ENCODE assay signal across 8 cellular contexts in genomic region chr9:78210841-78211301, GRCh38. TPM values are rescaled to one million over a fixed set of nuclear protein-coding genes. Genes with fewer than 3 reads are reported as not detected.
DNase-seq lines count a peak whose midpoint lies in the region; ATAC-seq and TF ChIP-seq lines count a peak whose summit lies in the region.

No MANE protein-coding gene starts in this region.

- H3K9ac ChIP-seq in OCI-LY1 (ENCODE audit: low read length): no peak overlapping the region

- no peak overlapping the region for H2AFZ ChIP-seq in OCI-LY1 (ENCODE audit: low read length)

- no peaks in the 10 kb centered on the region for H3K9me3 ChIP-seq in OCI-LY1 (ENCODE audit: low read length)

- H3K9me3 Mint-ChIP-seq in activated naive CD4-positive, alpha-beta T cell treated with anti-CD3 and anti-CD28 coated beads for 36 hours: peaks cover 6% of the 10 kb centered on the region
- H3K9me3 Mint-ChIP-seq in stimulated activated memory B cell treated with anti-CD40 and anti-IgM and Interleukin-4, amounts not matched to agents 10 μg/mL and 1 μg/mL and 100 μg/mL, for 72 hours: no peaks in the 10 kb centered on the region
- H3K9me3 Mint-ChIP-seq in MCF 10A (ENCODE audit: unreplicated experiment) (no peaks in the 10 kb centered on the region), WTC11 (no peaks in the 10 kb centered on the region)

- intact Hi-C loops in activated naive CD4-positive, alpha-beta T cell treated with anti-CD3 and anti-CD28 coated beads for 36 hours (cut with micrococcal nuclease): loop anchor here (5.0 to 10.0 kb wide), 2 partner anchors 366 to 464 kb away; no protein-coding TSS in a partner anchor
- intact Hi-C loops in MCF 10A (cut with micrococcal nuclease): no loop called here

- TF ChIP-seq CTCF in OCI-LY1 (IDR thresholded peaks at IDR 0.05; ENCODE audit: low read length) (no peak), MCF 10A (IDR thresholded peaks at IDR 0.05; ENCODE audit: unreplicated experiment) (no peak), WTC11 (IDR thresholded peaks at IDR 0.05) (no peak), brain microvascular endothelial cell (IDR thresholded peaks at IDR 0.05; ENCODE audit: low read depth, low read length, missing control alignments) (no peak)

- H3K36me3 ChIP-seq in OCI-LY1 (ENCODE audit: insufficient read depth, low read length) (no peaks in the 10 kb centered on the region), brain microvascular endothelial cell (replicated peaks) (no peaks in the 10 kb centered on the region)

- H3K4me1 ChIP-seq in OCI-LY1 (ENCODE audit: insufficient read depth, low read length, severe bottlenecking): peaks cover 35% of the 10 kb centered on the region

- no peak overlapping the region for H3K27ac Mint-ChIP-seq in activated naive CD4-positive, alpha-beta T cell treated with anti-CD3 and anti-CD28 coated beads for 36 hours
- H3K27ac Mint-ChIP-seq in stimulated activated memory B cell treated with anti-CD40 and anti-IgM and Interleukin-4, amounts not matched to agents 10 μg/mL and 1 μg/mL and 100 μg/mL, for 72 hours: no peak overlapping the region
- H3K27ac Mint-ChIP-seq in MCF 10A (ENCODE audit: low read depth, unreplicated experiment): no peak overlapping the region
- no peak overlapping the region for H3K27ac Mint-ChIP-seq in WTC11

- BruUV-seq in MCF 10A (replicated peaks; lab: Mats Ljungman, UMichigan): no TSS peak

- H3K4me1 Mint-ChIP-seq in activated naive CD4-positive, alpha-beta T cell treated with anti-CD3 and anti-CD28 coated beads for 36 hours (ENCODE audit: low read depth): peaks cover 31% of the 10 kb centered on the region
- peaks cover 16% of the 10 kb centered on the region for H3K4me1 Mint-ChIP-seq in stimulated activated memory B cell treated with anti-CD40 and anti-IgM and Interleukin-4, amounts not matched to agents 10 μg/mL and 1 μg/mL and 100 μg/mL, for 72 hours
- H3K4me1 Mint-ChIP-seq in MCF 10A (ENCODE audit: insufficient read depth, unreplicated experiment) (no peaks in the 10 kb centered on the region), WTC11 (peaks cover 4% of the 10 kb centered on the region)

- no peak overlapping the region for H3K4me3 Mint-ChIP-seq in activated naive CD4-positive, alpha-beta T cell treated with anti-CD3 and anti-CD28 coated beads for 36 hours
- no peak overlapping the region for H3K4me3 Mint-ChIP-seq in stimulated activated memory B cell treated with anti-CD40 and anti-IgM and Interleukin-4, amounts not matched to agents 10 μg/mL and 1 μg/mL and 100 μg/mL, for 72 hours
- H3K4me3 Mint-ChIP-seq in MCF 10A (ENCODE audit: unreplicated experiment): no peak overlapping the region
- no peak overlapping the region for H3K4me3 Mint-ChIP-seq in WTC11

- no peak overlapping the region for H3K4me3 ChIP-seq in OCI-LY1 (ENCODE audit: low read depth, low read length, poor library complexity, severe bottlenecking)
- H3K4me3 ChIP-seq in brain microvascular endothelial cell (ENCODE audit: low read depth, low read length): no peak overlapping the region

- CTCF ChIA-PET in activated naive CD4-positive, alpha-beta T cell treated with anti-CD3 and anti-CD28 coated beads for 36 hours (lab: Charles Lee): no interaction called here
- CTCF ChIA-PET in MCF 10A (lab: Yijun Ruan, JAX) (interaction anchor here (0.5 to 0.8 kb wide), 3 partner anchors 12 to 1456 kb away, joined by 3 to 4 read pairs (median 3); no protein-coding TSS in a partner anchor), WTC11 (lab: Charles Lee) (interaction anchor here (2.8 kb wide), 1 partner anchor 80 kb away, joined by 7 read pairs; no protein-coding TSS in a partner anchor)

- H3K9me2 ChIP-seq in OCI-LY1 (ENCODE audit: low read depth, low read length): no peaks in the 10 kb centered on the region

- H3K27me3 ChIP-seq in OCI-LY1 (ENCODE audit: insufficient read depth, low read length) (no peaks in the 10 kb centered on the region), brain microvascular endothelial cell (replicated peaks) (no peaks in the 10 kb centered on the region)

- no peaks in the 10 kb centered on the region for H4K20me1 ChIP-seq in OCI-LY1 (ENCODE audit: insufficient read depth, low read length)

- H3K79me2 ChIP-seq in OCI-LY1 (ENCODE audit: insufficient read depth, low read length): no peaks in the 10 kb centered on the region

- in situ Hi-C loops in brain microvascular endothelial cell (cut with HindIII; ENCODE audit: low pct_ligation_motif_present, low sequenced_read_pairs): no loop called here

- peak; percentile 9 for DNase-seq in activated naive CD4-positive, alpha-beta T cell treated with anti-CD3 and anti-CD28 coated beads for 36 hours
- no peak for DNase-seq in activated naive CD4-positive, alpha-beta T cell (lab: John Stamatoyannopoulos, UW)
- DNase-seq in MCF 10A (ENCODE audit: unreplicated experiment) (no peak), WTC11 (ENCODE audit: low spot score) (no peak), brain microvascular endothelial cell (no peak)

- no peaks in the 10 kb centered on the region for H3K27me3 Mint-ChIP-seq in activated naive CD4-positive, alpha-beta T cell treated with anti-CD3 and anti-CD28 coated beads for 36 hours (ENCODE audit: low read depth)
- H3K27me3 Mint-ChIP-seq in stimulated activated memory B cell treated with anti-CD40 and anti-IgM and Interleukin-4, amounts not matched to agents 10 μg/mL and 1 μg/mL and 100 μg/mL, for 72 hours: no peaks in the 10 kb centered on the region
- H3K27me3 Mint-ChIP-seq in MCF 10A (ENCODE audit: insufficient read depth, unreplicated experiment) (no peaks in the 10 kb centered on the region), WTC11 (ENCODE audit: low read depth) (no peaks in the 10 kb centered on the region; the same call in 1 of the 2 replicates)

- no peaks in the 10 kb centered on the region for H3F3A ChIP-seq in OCI-LY1 (ENCODE audit: insufficient read depth, low read length)

- no peaks in the 10 kb centered on the region for H3K36me3 Mint-ChIP-seq in activated naive CD4-positive, alpha-beta T cell treated with anti-CD3 and anti-CD28 coated beads for 36 hours (ENCODE audit: low read depth)
- H3K36me3 Mint-ChIP-seq in stimulated activated memory B cell treated with anti-CD40 and anti-IgM and Interleukin-4, amounts not matched to agents 10 μg/mL and 1 μg/mL and 100 μg/mL, for 72 hours: no peaks in the 10 kb centered on the region
- H3K36me3 Mint-ChIP-seq in MCF 10A (ENCODE audit: insufficient read depth, unreplicated experiment) (no peaks in the 10 kb centered on the region), WTC11 (no peaks in the 10 kb centered on the region)

- peak; percentile 80 for ATAC-seq in HG02759 (IDR thresholded peaks at IDR 0.05; ENCODE audit: unreplicated experiment)
- peak; percentile 92 for ATAC-seq in stimulated activated memory B cell treated with anti-CD40 and anti-IgM and Interleukin-4, amounts not matched to agents 10 μg/mL and 1 μg/mL and 100 μg/mL, for 72 hours
- no peak for ATAC-seq in WTC11

- H3K27ac ChIP-seq in OCI-LY1 (ENCODE audit: low read depth, low read length, poor library complexity, severe bottlenecking) (peak overlapping the region; percentile 82), brain microvascular endothelial cell (no peak overlapping the region)

- H3K4me2 ChIP-seq in OCI-LY1 (ENCODE audit: low read length): peak overlapping the region; percentile 47

- POLR2A ChIA-PET in MCF 10A (lab: Yijun Ruan, JAX) (interaction anchor here (0.5 kb wide), 1 partner anchor 284 kb away, joined by 3 read pairs; no protein-coding TSS in a partner anchor), WTC11 (lab: Charles Lee) (no interaction called here)

TF ChIP-seq in WTC11, 78 proteins besides CTCF, POLR2A, EP300 and RAD21:
- no peak for TF ChIP-seq FOXK1 (CRISPR knock-in tag; IDR thresholded peaks at IDR 0.05)
- no peak for TF ChIP-seq CDX4 (CRISPR knock-in tag; IDR thresholded peaks at IDR 0.05; ENCODE audit: borderline replicate concordance)
- TF ChIP-seq MLX (CRISPR knock-in tag; IDR thresholded peaks at IDR 0.05): no peak
- no peak for TF ChIP-seq GRHL2 (CRISPR knock-in tag; IDR thresholded peaks at IDR 0.05; ENCODE audit: insufficient replicate concordance, severe bottlenecking)

RNA-seq across cellular contexts. Expression of gene CEP78, which starts 25.0 kb away (rescaled TPM):
- 10 to 100 TPM; 39.5 to 39.7 TPM for total RNA-seq in activated naive CD4-positive, alpha-beta T cell treated with anti-CD3 and anti-CD28 coated beads for 36 hours
- total RNA-seq in MCF 10A (2022) (13.7 and 17.8 TPM in 2 replicates), WTC11 (2021) (42.0 to 44.1 TPM (median 44.0 TPM) in 3 replicates)
